In the genomic region with DNA sequence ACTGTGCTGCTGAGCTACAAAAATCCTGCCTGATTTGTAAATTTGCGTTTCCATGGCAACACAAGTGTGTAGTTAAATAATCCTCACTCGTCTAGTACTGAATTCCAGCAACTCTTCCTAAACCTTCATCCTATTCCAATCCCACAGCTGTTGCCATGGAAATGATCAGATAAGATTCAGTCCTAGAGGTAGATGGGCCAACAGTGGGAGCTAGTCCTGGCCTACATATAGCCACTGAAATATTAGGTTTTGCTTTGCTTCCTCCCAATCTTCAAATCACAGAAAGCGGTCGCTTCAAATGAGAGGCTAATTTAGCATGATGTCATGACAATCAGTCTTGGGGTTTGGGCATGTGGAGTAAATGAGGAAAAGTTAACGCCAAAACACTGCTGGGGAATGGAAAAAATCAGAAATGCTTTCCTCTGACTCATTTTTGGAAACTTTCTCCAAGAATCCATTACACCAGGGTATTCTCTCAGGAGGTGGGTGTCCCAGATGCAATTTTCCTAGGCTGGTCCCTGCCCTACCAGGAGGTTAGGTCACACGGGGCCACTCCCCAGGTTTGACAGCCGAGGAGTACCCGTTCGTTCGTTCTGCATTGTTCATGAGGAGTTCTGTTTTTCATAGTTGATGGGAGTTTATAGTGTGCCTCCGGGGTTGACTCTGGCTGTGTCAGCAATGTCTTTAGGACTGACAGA, we compare ENCODE assay signal across 9 cellular contexts.
DNase-seq lines count a peak whose midpoint lies in the region; ATAC-seq, FAIRE-seq and TF ChIP-seq lines count a peak whose summit lies in the region.
"Had no signal": no experiment of that assay in that cellular context is flagged by ENCODE, and none has a peak within 500 bp of the region (broad histone marks: within the 10 kb centered on the region; RNA-seq: fewer than 3 reads in every experiment).

No MANE protein-coding gene starts in this region.

- TF ChIP-seq EP300 in transverse colon (IDR thresholded peaks at IDR 0.05; ENCODE audit: low read depth), result no peak

- H3K4me3 Mint-ChIP-seq in endothelial cell (ENCODE audit: unreplicated experiment) (no peak overlapping the region), T-helper 17 cell (no peak overlapping the region)

- intact Hi-C loops in transverse colon (cut with DNase I; ENCODE audit: low total_unique reads), result no loop called here

- WGBS in transverse colon (ENCODE audit: low coverage in 1 of 2), 2 donors, result 44 to 57% methylated on average over 6 to 11 of the region's 11 CpGs
- 38 to 46% (median 44%) methylated on average over 11 of the region's 11 CpGs for WGBS in small intestine, 3 donors

- DNase-seq in NCI-H524 treated with DMSO at 0.1 percent for 48 hours (lab: John Stamatoyannopoulos, UW) (peak; percentile 58), endothelial cell (ENCODE audit: low spot score) (no peak), middle frontal gyrus (ENCODE audit: extremely low spot score, low spot score) (peak; percentile 29), transverse colon (peak; percentile 34), small intestine (no peak), NCI-H2029 (lab: John Stamatoyannopoulos, UW) (no peak), T-helper 17 cell (no peak)
- DNase-seq: NCI-H2081 treated with DMSO at 0.1 percent for 48 hours had no signal

- FAIRE-seq in small intestine (lab: Jason Lieb, UNC), result no peak
- FAIRE-seq: TTC549 had no signal

- TF ChIP-seq POLR2A in transverse colon (IDR thresholded peaks at IDR 0.05), result no peak

- no peaks in the 10 kb centered on the region for H3K4me1 ChIP-seq in transverse colon
- no peaks in the 10 kb centered on the region for H3K4me1 ChIP-seq in small intestine (ENCODE audit: control insufficient read depth in 2 of 2, insufficient read depth in 1 of 2, low read depth in 1 of 2, low read length in 1 of 2)

- in situ Hi-C loops in transverse colon (cut with MboI; ENCODE audit: low pct_ligation_motif_present in 1 of 4, low pct_unique_long_range_greater_than_20kb in 1 of 4, low sequenced_read_pairs in 3 of 4), result no loop called here

- H3K27ac ChIP-seq in transverse colon (peak overlapping the region; percentile 68 to 84 (median 82)), small intestine (ENCODE audit: low read depth in 1 of 2, low read length in 1 of 2) (peak overlapping the region in 1 of 2 donors; percentile 93)

- peak overlapping the region; percentile 7 for H3K27ac Mint-ChIP-seq in endothelial cell (ENCODE audit: unreplicated experiment)
- no peak overlapping the region for H3K27ac Mint-ChIP-seq in T-helper 17 cell

- H3K4me1 Mint-ChIP-seq in endothelial cell (ENCODE audit: unreplicated experiment) (peaks cover 7% of the 10 kb centered on the region), T-helper 17 cell (no peaks in the 10 kb centered on the region)

- no peaks in the 10 kb centered on the region for H3K9me3 Mint-ChIP-seq in endothelial cell (ENCODE audit: unreplicated experiment)

- no peak for ATAC-seq in T-helper 17 cell

- H3K36me3 ChIP-seq in transverse colon, result no peaks in the 10 kb centered on the region
- H3K36me3 ChIP-seq in small intestine (ENCODE audit: control insufficient read depth in 2 of 2, insufficient read depth in 2 of 2, low read length in 2 of 2), result no peaks in the 10 kb centered on the region

- H3K36me3 Mint-ChIP-seq in endothelial cell (ENCODE audit: low read depth, unreplicated experiment) (no peaks in the 10 kb centered on the region), T-helper 17 cell (ENCODE audit: low read depth) (no peaks in the 10 kb centered on the region)

- TF ChIP-seq CTCF in endothelial cell (IDR thresholded peaks at IDR 0.05; ENCODE audit: unreplicated experiment) (no peak), transverse colon (IDR thresholded peaks at IDR 0.05) (no peak)

- H3K4me3 ChIP-seq in transverse colon (peak overlapping the region in 3 of 4 donors; percentile 11 to 38 (median 13)), small intestine (ENCODE audit: low read depth in 1 of 2, low read length in 2 of 2) (no peak overlapping the region)

- H3K27me3 ChIP-seq in transverse colon (no peaks in the 10 kb centered on the region), small intestine (ENCODE audit: control insufficient read depth in 2 of 2, insufficient read depth in 2 of 2, low read length in 2 of 2) (no peaks in the 10 kb centered on the region)

- no peaks in the 10 kb centered on the region for H3K27me3 Mint-ChIP-seq in endothelial cell (ENCODE audit: unreplicated experiment)
- H3K27me3 Mint-ChIP-seq in T-helper 17 cell, result peaks cover 18% of the 10 kb centered on the region

- H3K9me3 ChIP-seq in transverse colon, result no peaks in the 10 kb centered on the region
- no peaks in the 10 kb centered on the region for H3K9me3 ChIP-seq in small intestine (ENCODE audit: control insufficient read depth, low read depth)
- H3K9me3 ChIP-seq in T-helper 17 cell (ENCODE audit: control insufficient read depth, low read length, poor library complexity, severe bottlenecking), result no peaks in the 10 kb centered on the region

Comparison
In these comparisons a context has a peak if more than half of its experiments do, and no peak if none do; other contexts are left out.
1. DNase-seq: peak in NCI-H524 treated with DMSO at 0.1 percent for 48 hours (single experiment), middle frontal gyrus (single experiment) and transverse colon (single experiment); none in endothelial cell (single experiment), small intestine (single experiment), NCI-H2029 (single experiment) and T-helper 17 cell (0 of 3).
2. H3K4me3 ChIP-seq: peak in transverse colon (3 of 4); none in small intestine (0 of 2).